Comparison of ENCODE assay signal across 10 cellular contexts in the genomic region with DNA sequence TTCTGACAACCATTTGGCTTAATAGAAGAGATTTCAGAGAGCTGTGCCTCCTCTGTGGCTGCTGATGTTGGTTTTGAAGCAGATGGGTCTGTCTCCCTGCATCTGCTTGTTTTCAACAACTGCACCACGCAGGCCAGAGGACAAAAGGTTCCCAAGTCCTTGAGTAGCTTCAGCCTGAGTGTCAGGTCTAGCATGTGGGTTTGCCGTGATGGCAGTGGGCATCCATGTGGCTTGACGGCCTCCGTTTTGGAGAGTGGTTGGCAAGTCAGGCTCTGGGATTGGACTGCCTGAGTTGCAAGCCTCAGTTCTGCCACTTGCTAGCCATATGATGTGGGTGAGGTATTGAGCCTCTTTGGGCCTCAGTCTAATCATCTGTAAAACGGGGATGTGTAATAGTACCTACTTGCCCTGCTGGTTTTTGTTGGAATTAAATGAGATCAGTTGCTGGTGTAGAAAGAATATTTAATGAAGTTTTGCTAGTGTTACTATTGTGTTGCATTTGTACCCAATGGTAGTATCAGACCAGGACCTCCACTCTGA.
"Had no signal": no experiment of that assay in that cellular context is flagged by ENCODE, and none has a peak within 500 bp of the region (broad histone marks: within the 10 kb centered on the region; RNA-seq: fewer than 3 reads in every experiment).

No MANE protein-coding gene starts in this region.

- H3K27ac ChIP-seq: uterus had no signal

- H3K27me3 ChIP-seq: uterus had no signal

- H3K4me1 ChIP-seq: uterus had no signal

- H3K36me3 ChIP-seq: uterus had no signal

- ATAC-seq: effector memory CD8-positive, alpha-beta T cell; natural killer cell treated with Interleukin-12 subunit alpha and Interleukin-12 subunit beta and Interleukin-15 and Interleukin-18, amount 100 ng/mL, for 72 hours; stimulated activated effector memory CD8-positive, alpha-beta T cell treated with anti-CD3 and anti-CD28 coated beads, Interleukin-12 subunit alpha, Interleukin-12 subunit beta, amount 100 ng/mL, for 72 hours had no signal

- H3K9me3 ChIP-seq: uterus had no signal

- DNase-seq: activated CD4-positive, alpha-beta T cell treated with anti-CD3 and anti-CD28 coated beads, Interleukin-2, amount 10 ng/mL, durations not matched to agents 24 days and 14 days; activated CD4-positive, CD25-positive, alpha-beta regulatory T cell; activated CD8-positive, alpha-beta memory T cell treated with anti-CD3 and anti-CD28 coated beads for 24 hours; activated naive CD8-positive, alpha-beta T cell treated with anti-CD3 and anti-CD28 coated beads for 36 hours; effector memory CD8-positive, alpha-beta T cell; foreskin melanocyte; T-helper 2 cell; uterus had no signal

- H3K4me3 ChIP-seq: uterus had no signal
